ENCODE assay signal across 14 cellular contexts in genomic region chr19:8323781-8324185, GRCh38. TPM values are rescaled to one million over a fixed set of nuclear protein-coding genes. Genes with fewer than 3 reads are reported as not detected.
DNase-seq lines count a peak whose midpoint lies in the region; ATAC-seq and TF ChIP-seq lines count a peak whose summit lies in the region.
"Had no signal": no experiment of that assay in that cellular context is flagged by ENCODE, and none has a peak within 500 bp of the region (broad histone marks: within the 10 kb centered on the region; RNA-seq: fewer than 3 reads in every experiment).

No MANE protein-coding gene starts in this region.

- no peaks in the 10 kb centered on the region for H3K9me2 ChIP-seq in Loucy (replicated peaks; ENCODE audit: low read depth, low read length)

- DNase-seq in Right ventricle myocardium inferior (ENCODE audit: missing footprints) (peak; percentile 6), cardiac septum (ENCODE audit: low spot score) (no peak), gastrocnemius medialis (no peak)
- no peak for DNase-seq in activated T-helper 1 cell treated with anti-CD3 and anti-CD28 coated beads, Interleukin-12 subunit alpha, Interleukin-12 subunit beta, Interleukin-2, Interleukin-4 antibody, amounts not matched to agents 30 ng/mL and 10 ng/mL and 1 ng/mL, durations not matched to agents 14 hours and 24 hours and 36 hours (ENCODE audit: low spot score)
- DNase-seq in effector memory CD4-positive, alpha-beta T cell = no peak
- DNase-seq in naive thymus-derived CD4-positive, alpha-beta T cell = no peak
- DNase-seq: midbrain; NCI-H146; stimulated activated CD4-positive, alpha-beta T cell treated with anti-CD3 and anti-CD28 coated beads, Interleukin-4, amount 100 ng/mL, for 24 hours; T-helper 1 cell had no signal

- ATAC-seq in Right ventricle myocardium inferior (no peak), gastrocnemius medialis (no peak), HG02973 (IDR thresholded peaks at IDR 0.05; ENCODE audit: unreplicated experiment) (no peak)
- ATAC-seq in naive thymus-derived CD4-positive, alpha-beta T cell = no peak

- H3F3A ChIP-seq in Loucy (ENCODE audit: low read depth) = no peaks in the 10 kb centered on the region

- H3K4me3 ChIP-seq in Loucy (ENCODE audit: low read length, poor library complexity, severe bottlenecking) (peak overlapping the region; percentile 94), gastrocnemius medialis (no peak overlapping the region)
- H3K4me3 ChIP-seq in effector memory CD4-positive, alpha-beta T cell (ENCODE audit: insufficient read depth, low read depth, low read length, poor library complexity, severe bottlenecking) = no peak overlapping the region
- H3K4me3 ChIP-seq in naive thymus-derived CD4-positive, alpha-beta T cell (ENCODE audit: low read length) = no peak overlapping the region

- peak overlapping the region; percentile 97 for H3K4me2 ChIP-seq in Loucy (ENCODE audit: low read depth, low read length, poor library complexity, severe bottlenecking)

- no peak for TF ChIP-seq POLR2A in gastrocnemius medialis (IDR thresholded peaks at IDR 0.05)

- H3K79me2 ChIP-seq in Loucy (ENCODE audit: insufficient read depth, low read length) = peaks cover 47% of the 10 kb centered on the region

- CTCF ChIA-PET in naive thymus-derived CD4-positive, alpha-beta T cell (lab: Charles Lee) = interaction anchor here (0.6 kb wide), 1 partner anchor 256 kb away, joined by 7 read pairs; no protein-coding TSS in a partner anchor

- H3K27ac ChIP-seq in gastrocnemius medialis = peak overlapping the region in 3 of 4 donors; percentile 6 to 93 (median 20)
- no peak overlapping the region for H3K27ac ChIP-seq in effector memory CD4-positive, alpha-beta T cell (ENCODE audit: insufficient read depth, low read length, poor library complexity, severe bottlenecking)
- H3K27ac ChIP-seq in naive thymus-derived CD4-positive, alpha-beta T cell (ENCODE audit: low read depth, low read length) = no peak overlapping the region

- H3K27me3 ChIP-seq in Loucy (ENCODE audit: insufficient read depth, low read length, poor library complexity, severe bottlenecking) (no peaks in the 10 kb centered on the region), gastrocnemius medialis (no peaks in the 10 kb centered on the region)
- H3K27me3 ChIP-seq in effector memory CD4-positive, alpha-beta T cell (replicated peaks; ENCODE audit: control insufficient read depth, insufficient read depth, low read length, poor library complexity, severe bottlenecking) = no peaks in the 10 kb centered on the region
- H3K27me3 ChIP-seq in naive thymus-derived CD4-positive, alpha-beta T cell (ENCODE audit: control insufficient read depth in 2 of 2, insufficient read depth in 2 of 2, low read length in 2 of 2) = no peaks in the 10 kb centered on the region

- no peaks in the 10 kb centered on the region for H3K36me3 ChIP-seq in Loucy (ENCODE audit: insufficient read depth, low read length)
- H3K36me3 ChIP-seq in gastrocnemius medialis = peaks cover 0 to 13% of the 10 kb centered on the region in 2 donors
- H3K36me3 ChIP-seq in effector memory CD4-positive, alpha-beta T cell (ENCODE audit: control insufficient read depth, insufficient read depth, low read length) = peaks cover 17% of the 10 kb centered on the region
- peaks cover 4 to 37% (median 4%) of the 10 kb centered on the region in 3 experiments for H3K36me3 ChIP-seq in naive thymus-derived CD4-positive, alpha-beta T cell (ENCODE audit: control insufficient read depth in 2 of 3, insufficient read depth in 3 of 3, low read length in 3 of 3)

- intact Hi-C loops in Right ventricle myocardium inferior (cut with DNase I) = no loop called here
- intact Hi-C loops in cardiac septum (cut with DNase I) = loop anchor here (5.0 kb wide), 1 partner anchor 819 kb away; the partner anchor contains the start of gene ZNF317
- intact Hi-C loops in activated T-helper 1 cell treated with anti-CD3 and anti-CD28 coated beads, Interleukin-12 subunit alpha, Interleukin-12 subunit beta, Interleukin-2, Interleukin-4 antibody, amounts not matched to agents 30 ng/mL and 10 ng/mL and 1 ng/mL, durations not matched to agents 14 hours and 24 hours and 36 hours (cut with micrococcal nuclease) = loop anchor here (5.0 kb wide), 1 partner anchor 321 kb away; no protein-coding TSS in a partner anchor
- intact Hi-C loops in gastrocnemius medialis (cut with DNase I; ENCODE audit: low total_unique reads) = loop anchor here (10.0 kb wide), 1 partner anchor 511 kb away; the partner anchor contains the start of genes MBD3L1 and ZNF558
- intact Hi-C loops in naive thymus-derived CD4-positive, alpha-beta T cell (cut with micrococcal nuclease) = no loop called here

- peaks cover 32% of the 10 kb centered on the region for H3K4me1 ChIP-seq in Loucy (ENCODE audit: insufficient read depth, low read length, poor library complexity, severe bottlenecking)
- H3K4me1 ChIP-seq in gastrocnemius medialis = peaks cover 23 to 30% of the 10 kb centered on the region in 2 donors
- peaks cover 27% of the 10 kb centered on the region for H3K4me1 ChIP-seq in effector memory CD4-positive, alpha-beta T cell (ENCODE audit: control insufficient read depth, insufficient read depth, low read length, poor library complexity, severe bottlenecking)
- H3K4me1 ChIP-seq in naive thymus-derived CD4-positive, alpha-beta T cell (ENCODE audit: control insufficient read depth in 2 of 2, insufficient read depth in 2 of 2, low read length in 2 of 2) = peaks cover 25% of the 10 kb centered on the region in 2 donors

- peak overlapping the region; percentile 99 for H3K9ac ChIP-seq in Loucy (ENCODE audit: low read depth, low read length, poor library complexity, severe bottlenecking)

- H3K4me3 Mint-ChIP-seq in activated T-helper 1 cell treated with anti-CD3 and anti-CD28 coated beads, Interleukin-12 subunit alpha, Interleukin-12 subunit beta, Interleukin-2, Interleukin-4 antibody, amounts not matched to agents 30 ng/mL and 10 ng/mL and 1 ng/mL, durations not matched to agents 14 hours and 24 hours and 36 hours = peak overlapping the region; percentile 100
- H3K4me3 Mint-ChIP-seq in naive thymus-derived CD4-positive, alpha-beta T cell = peak overlapping the region in 5 of 10 donors; percentile 14 to 99 (median 90)
- H3K4me3 Mint-ChIP-seq: CD14-positive monocyte had no signal

- H3K9me3 Mint-ChIP-seq in activated T-helper 1 cell treated with anti-CD3 and anti-CD28 coated beads, Interleukin-12 subunit alpha, Interleukin-12 subunit beta, Interleukin-2, Interleukin-4 antibody, amounts not matched to agents 30 ng/mL and 10 ng/mL and 1 ng/mL, durations not matched to agents 14 hours and 24 hours and 36 hours = no peaks in the 10 kb centered on the region
- peaks cover 0 to 1% (median 0%) of the 10 kb centered on the region in 11 donors for H3K9me3 Mint-ChIP-seq in naive thymus-derived CD4-positive, alpha-beta T cell

- H3K27ac Mint-ChIP-seq in activated T-helper 1 cell treated with anti-CD3 and anti-CD28 coated beads, Interleukin-12 subunit alpha, Interleukin-12 subunit beta, Interleukin-2, Interleukin-4 antibody, amounts not matched to agents 30 ng/mL and 10 ng/mL and 1 ng/mL, durations not matched to agents 14 hours and 24 hours and 36 hours = no peak overlapping the region
- H3K27ac Mint-ChIP-seq in naive thymus-derived CD4-positive, alpha-beta T cell = peak overlapping the region in 3 of 9 donors; percentile 28 to 98 (median 75)
- H3K27ac Mint-ChIP-seq: CD14-positive monocyte had no signal

- H4K20me1 ChIP-seq in Loucy (ENCODE audit: insufficient read depth, low read length, poor library complexity, severe bottlenecking) = peaks cover 27% of the 10 kb centered on the region

- POLR2A ChIA-PET in naive thymus-derived CD4-positive, alpha-beta T cell (lab: Charles Lee) = interaction anchor here (0.6 to 4.5 kb wide), 7 partner anchors 13 to 374 kb away, joined by 3 to 31 read pairs (median 3); partner anchors contain the start of gene KANK3

- in situ Hi-C loops in gastrocnemius medialis (cut with MboI; ENCODE audit: low sequenced_read_pairs in 4 of 4) = no loop called here

- TF ChIP-seq CTCF in Loucy (conservative IDR thresholded peaks at IDR 0.05; ENCODE audit: low read length) (no peak), gastrocnemius medialis (IDR thresholded peaks at IDR 0.05 in 4 of 5, conservative IDR thresholded peaks at IDR 0.05 in 1 of 5) (no peak)

- H3K9me3 ChIP-seq in Loucy (ENCODE audit: insufficient read depth, low read depth, low read length) = no peaks in the 10 kb centered on the region
- no peaks in the 10 kb centered on the region for H3K9me3 ChIP-seq in gastrocnemius medialis
- H3K9me3 ChIP-seq in effector memory CD4-positive, alpha-beta T cell (ENCODE audit: control insufficient read depth, low read length) = no peaks in the 10 kb centered on the region
- no peaks in the 10 kb centered on the region for H3K9me3 ChIP-seq in naive thymus-derived CD4-positive, alpha-beta T cell (ENCODE audit: control insufficient read depth in 2 of 3, low read length in 3 of 3)

- peaks cover 31% of the 10 kb centered on the region for H3K4me1 Mint-ChIP-seq in activated T-helper 1 cell treated with anti-CD3 and anti-CD28 coated beads, Interleukin-12 subunit alpha, Interleukin-12 subunit beta, Interleukin-2, Interleukin-4 antibody, amounts not matched to agents 30 ng/mL and 10 ng/mL and 1 ng/mL, durations not matched to agents 14 hours and 24 hours and 36 hours (ENCODE audit: low read depth)
- H3K4me1 Mint-ChIP-seq in naive thymus-derived CD4-positive, alpha-beta T cell = peaks cover 16 to 37% (median 27%) of the 10 kb centered on the region in 7 donors

- H3K36me3 Mint-ChIP-seq in activated T-helper 1 cell treated with anti-CD3 and anti-CD28 coated beads, Interleukin-12 subunit alpha, Interleukin-12 subunit beta, Interleukin-2, Interleukin-4 antibody, amounts not matched to agents 30 ng/mL and 10 ng/mL and 1 ng/mL, durations not matched to agents 14 hours and 24 hours and 36 hours (ENCODE audit: low read depth) = peaks cover 20% of the 10 kb centered on the region
- H3K36me3 Mint-ChIP-seq in naive thymus-derived CD4-positive, alpha-beta T cell = peaks cover 0 to 15% (median 0%) of the 10 kb centered on the region in 5 donors

- H2AFZ ChIP-seq in Loucy (ENCODE audit: low read length) = no peak overlapping the region

- H3K27me3 Mint-ChIP-seq in activated T-helper 1 cell treated with anti-CD3 and anti-CD28 coated beads, Interleukin-12 subunit alpha, Interleukin-12 subunit beta, Interleukin-2, Interleukin-4 antibody, amounts not matched to agents 30 ng/mL and 10 ng/mL and 1 ng/mL, durations not matched to agents 14 hours and 24 hours and 36 hours (ENCODE audit: insufficient read depth) = peaks cover 3% of the 10 kb centered on the region
- H3K27me3 Mint-ChIP-seq in naive thymus-derived CD4-positive, alpha-beta T cell = peaks cover 0 to 14% (median 0%) of the 10 kb centered on the region in 5 donors

RNA-seq across cellular contexts. Expression of gene RPS28, which starts 2.5 kb away (rescaled TPM):
- total RNA-seq in Right ventricle myocardium inferior = 1,212 TPM
- total RNA-seq in cardiac septum = 669 TPM
- 1,836 and 1,872 TPM in 2 replicates for total RNA-seq in activated T-helper 1 cell treated with anti-CD3 and anti-CD28 coated beads, Interleukin-12 subunit alpha, Interleukin-12 subunit beta, Interleukin-2, Interleukin-4 antibody, amounts not matched to agents 30 ng/mL and 10 ng/mL and 1 ng/mL, durations not matched to agents 14 hours and 24 hours and 36 hours
- total RNA-seq in gastrocnemius medialis = 100 to 1,000 TPM; 248 to 436 (median 313) TPM
- 1,000 to 10,000 TPM; 2,319 to 4,111 (median 3,327) TPM for total RNA-seq in naive thymus-derived CD4-positive, alpha-beta T cell
- 1,000 to 10,000 TPM; 3,564 to 3,677 TPM for polyA plus RNA-seq in naive thymus-derived CD4-positive, alpha-beta T cell

RNA-seq across cellular contexts. Expression of gene NDUFA7, which starts 2.6 kb away (rescaled TPM):
- total RNA-seq in Right ventricle myocardium inferior (129 TPM), cardiac septum (94.0 TPM), gastrocnemius medialis (100 to 1,000 TPM in 1 of 4 donors, 10 to 100 TPM in 3; 75.3 to 129 (median 87.7) TPM)
- total RNA-seq in activated T-helper 1 cell treated with anti-CD3 and anti-CD28 coated beads, Interleukin-12 subunit alpha, Interleukin-12 subunit beta, Interleukin-2, Interleukin-4 antibody, amounts not matched to agents 30 ng/mL and 10 ng/mL and 1 ng/mL, durations not matched to agents 14 hours and 24 hours and 36 hours = 51.1 and 51.8 TPM in 2 replicates
- 10 to 100 TPM; 16.8 to 50.3 (median 30.0) TPM for total RNA-seq in naive thymus-derived CD4-positive, alpha-beta T cell
- polyA plus RNA-seq in naive thymus-derived CD4-positive, alpha-beta T cell = 100 to 1,000 TPM; 108 to 121 TPM

RNA-seq across cellular contexts. Expression of gene CD320, which starts 15.6 kb away (rescaled TPM):
- total RNA-seq in Right ventricle myocardium inferior = 32.9 TPM
- 15.8 TPM for total RNA-seq in cardiac septum
- total RNA-seq in activated T-helper 1 cell treated with anti-CD3 and anti-CD28 coated beads, Interleukin-12 subunit alpha, Interleukin-12 subunit beta, Interleukin-2, Interleukin-4 antibody, amounts not matched to agents 30 ng/mL and 10 ng/mL and 1 ng/mL, durations not matched to agents 14 hours and 24 hours and 36 hours = 122 and 126 TPM in 2 replicates
- 10 to 100 TPM; 49.8 to 85.3 (median 66.1) TPM for total RNA-seq in gastrocnemius medialis
- total RNA-seq in naive thymus-derived CD4-positive, alpha-beta T cell = 10 to 100 TPM; 20.5 to 52.0 (median 27.2) TPM
- polyA plus RNA-seq in naive thymus-derived CD4-positive, alpha-beta T cell = 10 to 100 TPM; 42.2 to 44.0 TPM

RNA-seq across cellular contexts. Expression of gene KANK3, which starts 19.3 kb away (rescaled TPM):
- total RNA-seq in Right ventricle myocardium inferior (20.5 TPM), cardiac septum (13.1 TPM), gastrocnemius medialis (10 to 100 TPM in 3 of 4 donors, 1 to 10 TPM in 1; 7.1 to 16.0 (median 13.7) TPM)
- 0.86 and 1.4 TPM in 2 replicates for total RNA-seq in activated T-helper 1 cell treated with anti-CD3 and anti-CD28 coated beads, Interleukin-12 subunit alpha, Interleukin-12 subunit beta, Interleukin-2, Interleukin-4 antibody, amounts not matched to agents 30 ng/mL and 10 ng/mL and 1 ng/mL, durations not matched to agents 14 hours and 24 hours and 36 hours
- total RNA-seq in naive thymus-derived CD4-positive, alpha-beta T cell = 1 to 10 TPM; 1.3 to 4.4 (median 1.8) TPM
- under 1 TPM; 0.52 to 0.72 TPM for polyA plus RNA-seq in naive thymus-derived CD4-positive, alpha-beta T cell
- total RNA-seq: HT1080 had no signal
- polyA plus RNA-seq: CD14-positive monocyte had no signal

RNA-seq across cellular contexts. Expression of gene ANGPTL4, which starts 40.2 kb away (rescaled TPM):
- 24.6 TPM for total RNA-seq in Right ventricle myocardium inferior
- 4.1 TPM for total RNA-seq in cardiac septum
- total RNA-seq in activated T-helper 1 cell treated with anti-CD3 and anti-CD28 coated beads, Interleukin-12 subunit alpha, Interleukin-12 subunit beta, Interleukin-2, Interleukin-4 antibody, amounts not matched to agents 30 ng/mL and 10 ng/mL and 1 ng/mL, durations not matched to agents 14 hours and 24 hours and 36 hours = 2.3 and 3.8 TPM in 2 replicates
- 10 to 100 TPM; 19.7 to 91.8 (median 41.9) TPM for total RNA-seq in gastrocnemius medialis
- 1 to 10 TPM in 1 of 5 experiments, not detected in 4; 1.1 TPM for total RNA-seq in naive thymus-derived CD4-positive, alpha-beta T cell
- not detected for polyA plus RNA-seq in naive thymus-derived CD4-positive, alpha-beta T cell
- total RNA-seq: HT1080 had no signal
- polyA plus RNA-seq: CD14-positive monocyte had no signal

Comparison
In these comparisons a context has a peak if more than half of its experiments do, and no peak if none do; other contexts are left out.
1. intact Hi-C loops: an anchor here in cardiac septum (5.0 kb wide), activated T-helper 1 cell treated with anti-CD3 and anti-CD28 coated beads, Interleukin-12 subunit alpha, Interleukin-12 subunit beta, Interleukin-2, Interleukin-4 antibody, amounts not matched to agents 30 ng/mL and 10 ng/mL and 1 ng/mL, durations not matched to agents 14 hours and 24 hours and 36 hours (5.0 kb wide) and gastrocnemius medialis (10.0 kb wide); none called in Right ventricle myocardium inferior and naive thymus-derived CD4-positive, alpha-beta T cell.
2. H3K27ac ChIP-seq: peak in gastrocnemius medialis (3 of 4); none in effector memory CD4-positive, alpha-beta T cell (single experiment) and naive thymus-derived CD4-positive, alpha-beta T cell (single experiment).